ENCODE assay signal across 8 cellular contexts in the genomic region with DNA sequence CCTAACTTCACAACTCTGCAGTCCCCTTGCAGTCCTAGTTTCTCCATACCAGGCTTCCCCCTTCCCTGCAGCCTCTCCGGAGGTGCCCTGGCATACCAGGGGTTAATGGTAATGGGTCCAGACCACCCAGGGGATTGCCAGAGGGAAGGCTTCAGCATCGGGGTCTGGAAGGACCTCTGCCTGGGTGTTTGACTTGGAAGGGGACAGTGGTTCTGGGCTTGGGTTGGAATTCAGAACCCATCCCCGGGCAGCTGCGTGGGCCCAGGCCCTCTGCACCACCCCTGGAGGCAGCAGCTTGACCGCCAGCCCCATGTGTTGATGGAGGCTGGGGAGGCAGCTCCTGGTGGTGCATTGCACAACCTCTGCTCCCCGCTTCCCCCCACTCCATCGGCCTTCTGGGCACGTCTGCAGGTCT. TPM values are rescaled to one million over a fixed set of nuclear protein-coding genes. Genes with fewer than 3 reads are reported as not detected.
DNase-seq lines count a peak whose midpoint lies in the region; ATAC-seq and TF ChIP-seq lines count a peak whose summit lies in the region.

No MANE protein-coding gene starts in this region.

- no peak for TF ChIP-seq RAD21 in SK-N-SH (IDR thresholded peaks at IDR 0.05; ENCODE audit: low read length)

- peak overlapping the region; percentile 74 for H4K91ac ChIP-seq in trophoblast cell (ENCODE audit: low read depth, low read length)

- H4K20me1 ChIP-seq in SK-N-SH (ENCODE audit: insufficient read depth): peaks cover 54% of the 10 kb centered on the region

- H3K9ac ChIP-seq in SK-N-SH (peak overlapping the region; percentile 86), trophoblast cell (ENCODE audit: low read length) (peak overlapping the region; percentile 11)

- no peak overlapping the region for H3K27ac ChIP-seq in CD8-positive, alpha-beta memory T cell (ENCODE audit: low read depth, low read length)
- H3K27ac ChIP-seq in SK-N-SH (ENCODE audit: low read depth in 2 of 2, low read length in 1 of 2) (peak overlapping the region; percentile 30 to 53; a peak in 3 of 4 replicates), esophagus squamous epithelium (peak overlapping the region; percentile 69 to 88 (median 77)), trophoblast cell (ENCODE audit: low read depth, low read length) (no peak overlapping the region)

- peak overlapping the region; percentile 75 for H2AK5ac ChIP-seq in trophoblast cell (ENCODE audit: low read length)

- peak overlapping the region; percentile 78 for H3K4ac ChIP-seq in trophoblast cell (ENCODE audit: low read depth, low read length)

- no peak for TF ChIP-seq EP300 in SK-N-SH (IDR thresholded peaks at IDR 0.05; ENCODE audit: borderline replicate concordance in 1 of 2, low read depth in 1 of 2, low read length in 1 of 2)

- peak overlapping the region; percentile 60 for H4K8ac ChIP-seq in trophoblast cell (ENCODE audit: low read depth, low read length)

- no peak overlapping the region for H2BK5ac ChIP-seq in trophoblast cell (ENCODE audit: low read depth, low read length, poor library complexity)

- H3K14ac ChIP-seq in trophoblast cell (ENCODE audit: low read length): peak overlapping the region; percentile 50

- H3K79me2 ChIP-seq in SK-N-SH (ENCODE audit: insufficient read depth) (peaks cover 58% of the 10 kb centered on the region), trophoblast cell (ENCODE audit: control insufficient read depth, insufficient read depth, low read length, poor library complexity) (peaks cover 9% of the 10 kb centered on the region)

- TF ChIP-seq CTCF in SK-N-SH (IDR thresholded peaks at IDR 0.05) (no peak), esophagus squamous epithelium (IDR thresholded peaks at IDR 0.05) (no peak)

- peaks cover 10% of the 10 kb centered on the region for H3K27me3 ChIP-seq in CD8-positive, alpha-beta memory T cell (ENCODE audit: insufficient read depth, low read length, poor library complexity, severe bottlenecking)
- no peaks in the 10 kb centered on the region for H3K27me3 ChIP-seq in SK-N-SH (ENCODE audit: insufficient read depth)
- H3K27me3 ChIP-seq in esophagus squamous epithelium: peaks cover 0 to 15% (median 0%) of the 10 kb centered on the region in 4 donors
- no peaks in the 10 kb centered on the region for H3K27me3 ChIP-seq in trophoblast cell (ENCODE audit: insufficient read depth, low read length)

- no peak overlapping the region for H4K12ac ChIP-seq in trophoblast cell (ENCODE audit: low read depth, low read length)

- POLR2A ChIA-PET in CD8-positive, alpha-beta memory T cell (lab: Charles Lee): no interaction called here
- POLR2A ChIA-PET in SK-N-SH (lab: Yijun Ruan, JAX): interaction anchor here (1.2 to 1.8 kb wide), 2 partner anchors 12 to 20 kb away, joined by 3 to 4 read pairs; no protein-coding TSS in a partner anchor

- H3K9me3 Mint-ChIP-seq in CD8-positive, alpha-beta memory T cell: no peaks in the 10 kb centered on the region

- peaks cover 12% of the 10 kb centered on the region for H3K79me1 ChIP-seq in trophoblast cell (ENCODE audit: low read length)

- intact Hi-C loops in esophagus squamous epithelium (cut with DNase I): no loop called here

- H3K4me2 ChIP-seq in SK-N-SH (peak overlapping the region; percentile 98), trophoblast cell (ENCODE audit: low read length) (peak overlapping the region; percentile 60)

- H3K4me1 ChIP-seq in CD8-positive, alpha-beta memory T cell (ENCODE audit: insufficient read depth, low read length): no peaks in the 10 kb centered on the region
- peaks cover 6 to 23% of the 10 kb centered on the region in 2 experiments; a peak in 1 of 4 replicates for H3K4me1 ChIP-seq in SK-N-SH (ENCODE audit: control insufficient read depth in 1 of 2, insufficient read depth in 2 of 2, low read depth in 1 of 2, low read length in 1 of 2)
- H3K4me1 ChIP-seq in esophagus squamous epithelium: peaks cover 6 to 52% (median 12%) of the 10 kb centered on the region in 3 donors
- peaks cover 14 to 18% of the 10 kb centered on the region in 2 experiments for H3K4me1 ChIP-seq in trophoblast cell (ENCODE audit: control insufficient read depth in 1 of 2, insufficient read depth in 2 of 2, low read length in 2 of 2)

- peak overlapping the region; percentile 77 for H3K18ac ChIP-seq in trophoblast cell (ENCODE audit: low read length)

- H3K4me3 Mint-ChIP-seq in CD8-positive, alpha-beta memory T cell: peak overlapping the region; percentile 67 to 83 (median 75)

- H3K4me3 ChIP-seq in CD8-positive, alpha-beta memory T cell (ENCODE audit: low read length): no peak overlapping the region
- H3K4me3 ChIP-seq in SK-N-SH (ENCODE audit: low read depth in 2 of 2, low read length in 1 of 2) (peak overlapping the region; percentile 67 to 82), esophagus squamous epithelium (peak overlapping the region; percentile 54 to 83 (median 66)), trophoblast cell (ENCODE audit: low read depth, low read length) (peak overlapping the region; percentile 80)

- no peaks in the 10 kb centered on the region for H3K36me3 ChIP-seq in CD8-positive, alpha-beta memory T cell (ENCODE audit: insufficient read depth, low read length)
- peaks cover 0 to 3% of the 10 kb centered on the region in 2 experiments for H3K36me3 ChIP-seq in SK-N-SH (replicated peaks in 1 of 2; ENCODE audit: control insufficient read depth in 1 of 2, insufficient read depth in 2 of 2, low read length in 1 of 2)
- H3K36me3 ChIP-seq in esophagus squamous epithelium: no peaks in the 10 kb centered on the region
- H3K36me3 ChIP-seq in trophoblast cell (ENCODE audit: control insufficient read depth in 1 of 2, insufficient read depth in 2 of 2, low read length in 2 of 2): peaks cover 10 to 11% of the 10 kb centered on the region in 2 experiments

- WGBS in SK-N-SH (ENCODE audit: low lambda C conversion rate): 33% methylated on average over 4 of the region's 8 CpGs
- 17% methylated on average over 4 of the region's 8 CpGs; no CpG with 5 or more reads in 1 of the 2 donors for WGBS in esophagus squamous epithelium, 2 donors
- no CpG with 5 or more reads among the region's 8 CpGs for WGBS in trophoblast cell (ENCODE audit: extremely low coverage, insufficient coverage, insufficient read length)

- H3K36me3 Mint-ChIP-seq in CD8-positive, alpha-beta memory T cell: no peaks in the 10 kb centered on the region

- no peak for DNase-seq in CD8-positive, alpha-beta memory T cell
- DNase-seq in SK-N-SH (peak; percentile 72), esophagus squamous epithelium (lab: John Stamatoyannopoulos, UW) (no peak), trophoblast cell (no peak), NCI-H2029 treated with DMSO at 0.1 percent for 48 hours (lab: John Stamatoyannopoulos, UW) (no peak), NCI-H2081 treated with DMSO at 0.1 percent for 48 hours (lab: John Stamatoyannopoulos, UW) (no peak)

- no peak overlapping the region for H2BK120ac ChIP-seq in trophoblast cell (ENCODE audit: insufficient read depth, low read length, poor library complexity)

- H3K27me3 Mint-ChIP-seq in CD8-positive, alpha-beta memory T cell: peaks cover 6 to 24% of the 10 kb centered on the region in 2 donors

- H3K4me1 Mint-ChIP-seq in CD8-positive, alpha-beta memory T cell: peaks cover 10 to 15% (median 10%) of the 10 kb centered on the region in 3 donors

- CTCF ChIA-PET in CD8-positive, alpha-beta memory T cell (lab: Charles Lee): no interaction called here
- CTCF ChIA-PET in SK-N-SH (lab: Yijun Ruan, JAX): interaction anchor here (0.9 to 3.9 kb wide), 13 partner anchors 8 to 70 kb away, joined by 3 to 22 read pairs (median 5); no protein-coding TSS in a partner anchor

- H2AFZ ChIP-seq in SK-N-SH (ENCODE audit: low read depth) (no peak overlapping the region), trophoblast cell (ENCODE audit: insufficient read depth, low read length, poor library complexity) (peak overlapping the region; percentile 48)

- peaks cover 7% of the 10 kb centered on the region for H3F3A ChIP-seq in SK-N-SH (replicated peaks; ENCODE audit: insufficient read depth)

- no peaks in the 10 kb centered on the region for H3K9me3 ChIP-seq in CD8-positive, alpha-beta memory T cell (ENCODE audit: low read length)
- H3K9me3 ChIP-seq in SK-N-SH (no peaks in the 10 kb centered on the region), esophagus squamous epithelium (no peaks in the 10 kb centered on the region), trophoblast cell (ENCODE audit: insufficient read depth, low read depth, low read length) (peaks cover 3% of the 10 kb centered on the region)

- no peak overlapping the region for H2BK12ac ChIP-seq in trophoblast cell (ENCODE audit: low read length)

- no peak overlapping the region for H3K23ac ChIP-seq in trophoblast cell (ENCODE audit: low read length)

- TF ChIP-seq POLR2A in esophagus squamous epithelium (IDR thresholded peaks at IDR 0.05): no peak

- no peak for ATAC-seq in HG03139 (IDR thresholded peaks at IDR 0.05; ENCODE audit: unreplicated experiment)
- ATAC-seq in GM19395 (IDR thresholded peaks at IDR 0.05; ENCODE audit: unreplicated experiment): no peak

- H3K27ac Mint-ChIP-seq in CD8-positive, alpha-beta memory T cell: peak overlapping the region in 1 of 8 donors; percentile 66

- H3K9me2 ChIP-seq in SK-N-SH: no peaks in the 10 kb centered on the region

TF ChIP-seq in SK-N-SH, 30 proteins besides CTCF, POLR2A, EP300 and RAD21:
- TF ChIP-seq NFIC (IDR thresholded peaks at IDR 0.05; ENCODE audit: borderline replicate concordance) (no peak), RFX5 (IDR thresholded peaks at IDR 0.05; ENCODE audit: low read length) (no peak), TEAD4 (IDR thresholded peaks at IDR 0.05; ENCODE audit: borderline replicate concordance, insufficient read depth) (no peak), FOXM1 (IDR thresholded peaks at IDR 0.05; ENCODE audit: low read depth) (no peak), RXRA (IDR thresholded peaks at IDR 0.05; ENCODE audit: borderline replicate concordance, low read depth) (no peak), TCF12 (IDR thresholded peaks at IDR 0.05) (no peak)

RNA-seq across cellular contexts. Expression of a gene that starts 1.3 kb away (rescaled TPM):
- total RNA-seq in CD8-positive, alpha-beta memory T cell: 10 to 100 TPM; 23.6 to 24.3 TPM
- polyA plus RNA-seq in CD8-positive, alpha-beta memory T cell: 0.54 TPM
- 40.6 and 52.9 TPM in 2 replicates for polyA plus RNA-seq in SK-N-SH (2012; rRNA removed)
- polyA plus RNA-seq in SK-N-SH (2012; cell fraction: cytosol; rRNA removed): 30.8 and 37.3 TPM in 2 replicates
- 21.5 and 23.7 TPM in 2 replicates for polyA plus RNA-seq in SK-N-SH (2012; cell fraction: nucleus; rRNA removed)
- 10 to 100 TPM in 3 of 4 donors, 1 to 10 TPM in 1; 9.3 to 31.3 (median 15.2) TPM for total RNA-seq in esophagus squamous epithelium
- polyA plus RNA-seq in trophoblast cell (2013): 24.9 and 25.0 TPM in 2 replicates

Comparison
In these comparisons a context has a peak if more than half of its experiments do, and no peak if none do; other contexts are left out.
1. H3K27ac ChIP-seq: peak in SK-N-SH (2 of 2) and esophagus squamous epithelium (4 of 4); none in CD8-positive, alpha-beta memory T cell (single experiment) and trophoblast cell (single experiment).